In genomic region chr2:27303093-27304025, GRCh38 we compare ENCODE assay signal across 8 cellular contexts. TPM values are rescaled to one million over a fixed set of nuclear protein-coding genes. Genes with fewer than 3 reads are reported as not detected.
DNase-seq lines count a peak whose midpoint lies in the region; ATAC-seq, FAIRE-seq and TF ChIP-seq lines count a peak whose summit lies in the region.

No MANE protein-coding gene starts in this region.

- H3K9me3 ChIP-seq in SK-N-SH (no peaks in the 10 kb centered on the region), K562 (replicated peaks; ENCODE audit: control insufficient read depth, insufficient read depth, low read depth, low read length) (no peaks in the 10 kb centered on the region), small intestine (ENCODE audit: control insufficient read depth, low read depth) (no peaks in the 10 kb centered on the region)

- FAIRE-seq in K562 (lab: Jason Lieb, UNC), result peak; percentile 87
- FAIRE-seq in small intestine (lab: Jason Lieb, UNC), result peak; percentile 5

- H3K79me2 ChIP-seq in SK-N-SH (ENCODE audit: insufficient read depth) (no peaks in the 10 kb centered on the region), K562 (ENCODE audit: control insufficient read depth, insufficient read depth, low read length) (no peaks in the 10 kb centered on the region)

- DNase-seq in 8988T (peak; percentile 67), NCI-H1417 treated with DMSO at 0.1 percent for 48 hours (lab: John Stamatoyannopoulos, UW) (peak; percentile 33), SK-N-SH (peak; percentile 85), K562 (ENCODE audit: extremely low read depth in 1 of 4, low spot score in 3 of 4) (peak; percentile 69 to 82 (median 75)), iPS-NIHi11 (ENCODE audit: low spot score) (peak; percentile 67), small intestine (peak; percentile 82)

- no peaks in the 10 kb centered on the region for H3K36me3 ChIP-seq in SK-N-SH (replicated peaks in 1 of 2; ENCODE audit: control insufficient read depth in 1 of 2, insufficient read depth in 2 of 2, low read length in 1 of 2)
- H3K36me3 ChIP-seq in K562 (ENCODE audit: control insufficient read depth, insufficient read depth, low read length), result peaks cover 3% of the 10 kb centered on the region; the same call in 1 of the 3 replicates
- no peaks in the 10 kb centered on the region for H3K36me3 ChIP-seq in small intestine (ENCODE audit: control insufficient read depth in 2 of 2, insufficient read depth in 2 of 2, low read length in 2 of 2)

- H3K27ac ChIP-seq in SK-N-SH (ENCODE audit: low read depth in 2 of 2, low read length in 1 of 2) (no peak overlapping the region), K562 (ENCODE audit: extremely low read depth, low read depth, low read length) (no peak overlapping the region), small intestine (ENCODE audit: low read depth in 1 of 2, low read length in 1 of 2) (no peak overlapping the region)

- TF ChIP-seq CTCF in SK-N-SH (IDR thresholded peaks at IDR 0.05) (peak; percentile 99), K562 (IDR thresholded peaks at IDR 0.05 in 2 of 3, conservative IDR thresholded peaks at IDR 0.05 in 1 of 3; ENCODE audit: insufficient read depth in 2 of 3, low read depth in 1 of 3, low read length in 3 of 3) (peak; percentile 80 to 93 (median 85))

- peak overlapping the region; percentile 77 for H2AFZ ChIP-seq in SK-N-SH (ENCODE audit: low read depth)
- peak overlapping the region; percentile 82 for H2AFZ ChIP-seq in K562 (ENCODE audit: low read depth, low read length)

- H3K4me3 ChIP-seq in GM08714 (ENCODE audit: low read length), result peak overlapping the region; percentile 24; the same call in 1 of the 2 replicates
- H3K4me3 ChIP-seq in SK-N-SH (ENCODE audit: low read depth in 2 of 2, low read length in 1 of 2), result peak overlapping the region in 1 of 2 experiments; percentile 24; a peak in 1 of 4 replicates
- peak overlapping the region; percentile 26 for H3K4me3 ChIP-seq in K562
- peak overlapping the region in 1 of 2 donors; percentile 20 for H3K4me3 ChIP-seq in small intestine (ENCODE audit: low read depth in 1 of 2, low read length in 2 of 2)

- TF ChIP-seq EP300 in SK-N-SH (IDR thresholded peaks at IDR 0.05; ENCODE audit: borderline replicate concordance in 1 of 2, low read depth in 1 of 2, low read length in 1 of 2) (no peak), K562 (IDR thresholded peaks at IDR 0.05; ENCODE audit: low read length) (no peak)

- H3K4me1 ChIP-seq in SK-N-SH (ENCODE audit: control insufficient read depth in 1 of 2, insufficient read depth in 2 of 2, low read depth in 1 of 2, low read length in 1 of 2) (peaks cover 0 to 15% of the 10 kb centered on the region in 2 experiments; a peak in 1 of 4 replicates), K562 (replicated peaks in 1 of 2; ENCODE audit: control insufficient read depth in 2 of 2, insufficient read depth in 2 of 2, low read length in 2 of 2) (peaks cover 0 to 10% of the 10 kb centered on the region in 2 experiments; a peak in 3 of 5 replicates), small intestine (ENCODE audit: control insufficient read depth in 2 of 2, insufficient read depth in 1 of 2, low read depth in 1 of 2, low read length in 1 of 2) (peaks cover 0 to 2% of the 10 kb centered on the region in 2 donors)

- in situ Hi-C loops in K562 (cut with MboI), result no loop called here

- POLR2A ChIA-PET in SK-N-SH (lab: Yijun Ruan, JAX), result interaction anchor here (0.6 to 0.8 kb wide), 3 partner anchors 11 to 225 kb away, joined by 5 to 6 read pairs (median 5); no protein-coding TSS in a partner anchor
- POLR2A ChIA-PET in K562 (lab: Yijun Ruan, JAX), result interaction anchor here (0.6 to 1.7 kb wide), 9 partner anchors 10 to 525 kb away, joined by 3 to 9 read pairs (median 4); no protein-coding TSS in a partner anchor

- peaks cover 4% of the 10 kb centered on the region; the same call in 1 of the 2 replicates for H4K20me1 ChIP-seq in SK-N-SH (ENCODE audit: insufficient read depth)
- H4K20me1 ChIP-seq in K562 (replicated peaks; ENCODE audit: control insufficient read depth, insufficient read depth, low read length), result no peaks in the 10 kb centered on the region

- intact Hi-C loops in K562 (cut with micrococcal nuclease), result loop anchor here (1.0 to 5.0 kb wide), 4 partner anchors 53 to 379 kb away; partner anchors contain the start of genes EIF2B4 and SNX17

- CTCF ChIA-PET in SK-N-SH (lab: Yijun Ruan, JAX) (interaction anchor here (0.6 to 18.7 kb wide), 71 partner anchors 10 to 601 kb away, joined by 3 to 284 read pairs (median 4); partner anchors contain the start of genes ABHD1, DNAJC5G, EIF2B4 and PREB), K562 (lab: Yijun Ruan, JAX; ENCODE audit: low intra/inter-chr PET ratio) (interaction anchor here (0.6 to 2.7 kb wide), 9 partner anchors 23 to 457 kb away, joined by 3 to 23 read pairs (median 7); partner anchors contain the start of gene KHK)

- 34% methylated on average over 25 of the region's 25 CpGs for WGBS in SK-N-SH (ENCODE audit: low lambda C conversion rate)
- WGBS in K562 (ENCODE audit: insufficient coverage, low coverage, missing lambda C conversion rate), result 7% methylated on average over 25 of the region's 25 CpGs
- 13 to 24% (median 18%) methylated on average over 25 of the region's 25 CpGs for WGBS in small intestine, 3 donors

- no peak for TF ChIP-seq POLR2A in K562 (conservative IDR thresholded peaks at IDR 0.05)

- no peaks in the 10 kb centered on the region for H3K9me2 ChIP-seq in SK-N-SH

- H3F3A ChIP-seq in SK-N-SH (replicated peaks; ENCODE audit: insufficient read depth), result peaks cover 4% of the 10 kb centered on the region

- BruUV-seq in K562 (replicated peaks; lab: Mats Ljungman, UMichigan), result no TSS peak

- no peaks in the 10 kb centered on the region for H3K9me1 ChIP-seq in K562 (ENCODE audit: control insufficient read depth, insufficient read depth, low read length)

- ATAC-seq in K562 (peak; percentile 87), HG02642 (IDR thresholded peaks at IDR 0.05; ENCODE audit: poor library complexity, unreplicated experiment) (no peak)

- H3K27me3 ChIP-seq in SK-N-SH (ENCODE audit: insufficient read depth) (peaks cover 15% of the 10 kb centered on the region; the same call in 1 of the 2 replicates), K562 (ENCODE audit: control insufficient read depth in 2 of 2, insufficient read depth in 2 of 2, low read length in 2 of 2) (no peaks in the 10 kb centered on the region), small intestine (ENCODE audit: control insufficient read depth in 2 of 2, insufficient read depth in 2 of 2, low read length in 2 of 2) (peaks cover 6 to 14% of the 10 kb centered on the region in 2 donors)

- TF ChIP-seq RAD21 in SK-N-SH (IDR thresholded peaks at IDR 0.05; ENCODE audit: low read length), result peak; percentile 79
- TF ChIP-seq RAD21 in K562 (CRISPR knock-in tag; conservative IDR thresholded peaks at IDR 0.05 in 1 of 2, IDR thresholded peaks at IDR 0.05 in 1 of 2), result peak; percentile 80 to 85

- H3K4me2 ChIP-seq in SK-N-SH (peak overlapping the region; percentile 50; the same call in 1 of the 2 replicates), K562 (ENCODE audit: insufficient read depth, low read length) (peak overlapping the region; percentile 62)

- no peak overlapping the region for H3K9ac ChIP-seq in SK-N-SH
- H3K9ac ChIP-seq in K562 (ENCODE audit: insufficient read depth in 1 of 2, low read depth in 2 of 2, low read length in 2 of 2), result peak overlapping the region in 1 of 2 experiments; percentile 74; a peak in 1 of 4 replicates

RNA-seq across cellular contexts. Expression of gene UCN, which starts 4.9 kb away (rescaled TPM):
- polyA plus RNA-seq in SK-N-SH (2012; rRNA removed) (2.8 and 2.9 TPM in 2 replicates), K562 (2011; rRNA removed) (0.43 and 0.53 TPM in 2 replicates), K562 (2014; fragmentation: Illumina TruSeq; extraction: Trizol) (0.30 and 0.39 TPM in 2 replicates), K562 (2014; fragmentation: Nextera tagmentation; extraction: Ambion mirVana) (under 1 TPM; 0.10 to 0.28 TPM), K562 (2014; rRNA removed) (0.96 and 1.5 TPM in 2 replicates), small intestine (1 to 10 TPM in 2 of 3 donors, under 1 TPM in 1; 0.76 to 8.9 (median 1.8) TPM)
- 0.66 and 0.90 TPM in 2 replicates for polyA plus RNA-seq in SK-N-SH (2012; cell fraction: cytosol; rRNA removed)
- 21.6 and 37.2 TPM in 2 replicates for polyA plus RNA-seq in SK-N-SH (2012; cell fraction: nucleus; rRNA removed)
- 2.2 and 3.1 TPM in 2 replicates for total RNA-seq in K562 (2011; cell fraction: chromatin; rRNA removed; ENCODE audit: low replicate concordance)
- 5.2 and 5.7 TPM in 2 replicates for total RNA-seq in K562 (2011; cell fraction: nucleolus; rRNA removed)
- total RNA-seq in K562 (2011; cell fraction: nucleoplasm; rRNA removed), result 1.5 and 2.2 TPM in 2 replicates
- total RNA-seq in K562 (2014; rRNA removed) (2.7 and 2.8 TPM in 2 replicates), K562 (2014; rRNA removed; fragmentation: Illumina TruSeq; extraction: Trizol) (0.25 TPM in 1 of 2 replicates, not detected in the other), K562 (2015; rRNA removed; fragmentation: Illumina TruSeq; extraction: Trizol) (0.64 and 0.65 TPM in 2 replicates), K562 (2021) (2.2 and 2.6 TPM in 2 replicates)
- 0.53 and 3.9 TPM in 2 replicates for polyA plus RNA-seq in K562 (2011; cell fraction: cytosol; rRNA removed)
- 3.2 and 7.5 TPM in 2 replicates for polyA plus RNA-seq in K562 (2011; cell fraction: nucleus; rRNA removed)
- polyA plus RNA-seq in K562 (2012), result 1.1 and 5.5 TPM in 2 replicates
- polyA minus RNA-seq in K562 (2011; rRNA and poly(A)+ RNA removed), result not detected in 2 replicates
- 1.1 TPM in 1 of 2 replicates, not detected in the other for polyA minus RNA-seq in K562 (2011; cell fraction: cytosol; rRNA and poly(A)+ RNA removed)
- polyA minus RNA-seq in K562 (2011; cell fraction: nucleus; rRNA and poly(A)+ RNA removed), result 0.89 and 1.8 TPM in 2 replicates

RNA-seq across cellular contexts. Expression of gene MPV17, which starts 19.5 kb away (rescaled TPM):
- polyA plus RNA-seq in SK-N-SH (2012; rRNA removed) (255 and 265 TPM in 2 replicates), K562 (2011; rRNA removed) (140 and 144 TPM in 2 replicates), K562 (2014; fragmentation: Illumina TruSeq; extraction: Trizol) (107 and 134 TPM in 2 replicates), K562 (2014; fragmentation: Nextera tagmentation; extraction: Ambion mirVana) (10 to 100 TPM; 69.8 to 81.8 TPM), K562 (2014; rRNA removed) (65.3 and 67.2 TPM in 2 replicates), small intestine (10 to 100 TPM; 27.3 to 60.4 (median 50.8) TPM)
- polyA plus RNA-seq in SK-N-SH (2012; cell fraction: cytosol; rRNA removed), result 202 and 227 TPM in 2 replicates
- polyA plus RNA-seq in SK-N-SH (2012; cell fraction: nucleus; rRNA removed), result 276 and 373 TPM in 2 replicates
- total RNA-seq in K562 (2011; cell fraction: chromatin; rRNA removed; ENCODE audit: low replicate concordance), result 288 and 498 TPM in 2 replicates
- total RNA-seq in K562 (2011; cell fraction: nucleolus; rRNA removed), result 229 and 251 TPM in 2 replicates
- 296 and 427 TPM in 2 replicates for total RNA-seq in K562 (2011; cell fraction: nucleoplasm; rRNA removed)
- total RNA-seq in K562 (2014; rRNA removed) (54.7 and 74.5 TPM in 2 replicates), K562 (2014; rRNA removed; fragmentation: Illumina TruSeq; extraction: Trizol) (60.4 and 69.2 TPM in 2 replicates), K562 (2015; rRNA removed; fragmentation: Illumina TruSeq; extraction: Trizol) (70.2 and 70.9 TPM in 2 replicates), K562 (2021) (66.8 and 71.2 TPM in 2 replicates)
- polyA plus RNA-seq in K562 (2011; cell fraction: cytosol; rRNA removed), result 190 and 249 TPM in 2 replicates
- 280 and 330 TPM in 2 replicates for polyA plus RNA-seq in K562 (2011; cell fraction: nucleus; rRNA removed)
- 99.4 and 107 TPM in 2 replicates for polyA plus RNA-seq in K562 (2012)
- 141 and 162 TPM in 2 replicates for polyA minus RNA-seq in K562 (2011; rRNA and poly(A)+ RNA removed)
- polyA minus RNA-seq in K562 (2011; cell fraction: cytosol; rRNA and poly(A)+ RNA removed), result 56.1 and 78.0 TPM in 2 replicates
- polyA minus RNA-seq in K562 (2011; cell fraction: nucleus; rRNA and poly(A)+ RNA removed), result 58.2 and 79.0 TPM in 2 replicates

RNA-seq across cellular contexts. Expression of gene TRIM54, which starts 21.1 kb away (rescaled TPM):
- 0.28 and 0.36 TPM in 2 replicates for polyA plus RNA-seq in SK-N-SH (2012; rRNA removed)
- 0.13 and 0.22 TPM in 2 replicates for polyA plus RNA-seq in SK-N-SH (2012; cell fraction: cytosol; rRNA removed)
- polyA plus RNA-seq in SK-N-SH (2012; cell fraction: nucleus; rRNA removed), result 0.63 and 0.81 TPM in 2 replicates
- total RNA-seq in K562 (2011; cell fraction: chromatin; rRNA removed; ENCODE audit: low replicate concordance), result 0.32 TPM in 1 of 2 replicates, not detected in the other
- total RNA-seq in K562 (2011; cell fraction: nucleolus; rRNA removed), result not detected in 2 replicates
- not detected in 2 replicates for total RNA-seq in K562 (2011; cell fraction: nucleoplasm; rRNA removed)
- not detected in 2 replicates for total RNA-seq in K562 (2014; rRNA removed)
- total RNA-seq in K562 (2014; rRNA removed; fragmentation: Illumina TruSeq; extraction: Trizol), result not detected in 2 replicates
- not detected in 2 replicates for total RNA-seq in K562 (2015; rRNA removed; fragmentation: Illumina TruSeq; extraction: Trizol)
- not detected in 2 replicates for total RNA-seq in K562 (2021)
- polyA plus RNA-seq in K562 (2011; rRNA removed), result not detected in 2 replicates
- not detected in 2 replicates for polyA plus RNA-seq in K562 (2011; cell fraction: cytosol; rRNA removed)
- 0.08 TPM in 1 of 2 replicates, not detected in the other for polyA plus RNA-seq in K562 (2011; cell fraction: nucleus; rRNA removed)
- 0.08 TPM in 1 of 2 replicates, not detected in the other for polyA plus RNA-seq in K562 (2012)
- not detected in 2 replicates for polyA plus RNA-seq in K562 (2014; fragmentation: Illumina TruSeq; extraction: Trizol)
- polyA plus RNA-seq in K562 (2014; fragmentation: Nextera tagmentation; extraction: Ambion mirVana), result not detected
- polyA plus RNA-seq in K562 (2014; rRNA removed), result not detected in 2 replicates
- polyA minus RNA-seq in K562 (2011; rRNA and poly(A)+ RNA removed), result not detected in 2 replicates
- polyA minus RNA-seq in K562 (2011; cell fraction: cytosol; rRNA and poly(A)+ RNA removed), result not detected in 2 replicates
- polyA minus RNA-seq in K562 (2011; cell fraction: nucleus; rRNA and poly(A)+ RNA removed), result not detected in 2 replicates
- polyA plus RNA-seq in small intestine, result 1 to 10 TPM; 1.3 to 5.4 (median 2.4) TPM

RNA-seq across cellular contexts. Expression of gene DNAJC5G, which starts 28.1 kb away (rescaled TPM):
- polyA plus RNA-seq in SK-N-SH (2012; rRNA removed), result 0.18 TPM in 1 of 2 replicates, not detected in the other
- not detected in 2 replicates for polyA plus RNA-seq in SK-N-SH (2012; cell fraction: cytosol; rRNA removed)
- 0.11 and 0.13 TPM in 2 replicates for polyA plus RNA-seq in SK-N-SH (2012; cell fraction: nucleus; rRNA removed)
- total RNA-seq in K562 (2011; cell fraction: chromatin; rRNA removed; ENCODE audit: low replicate concordance), result 0.35 TPM in 1 of 2 replicates, not detected in the other
- total RNA-seq in K562 (2011; cell fraction: nucleolus; rRNA removed), result not detected in 2 replicates
- not detected in 2 replicates for total RNA-seq in K562 (2011; cell fraction: nucleoplasm; rRNA removed)
- not detected in 2 replicates for total RNA-seq in K562 (2014; rRNA removed)
- not detected in 2 replicates for total RNA-seq in K562 (2014; rRNA removed; fragmentation: Illumina TruSeq; extraction: Trizol)
- not detected in 2 replicates for total RNA-seq in K562 (2015; rRNA removed; fragmentation: Illumina TruSeq; extraction: Trizol)
- not detected in 2 replicates for total RNA-seq in K562 (2021)
- polyA plus RNA-seq in K562 (2011; rRNA removed), result not detected in 2 replicates
- polyA plus RNA-seq in K562 (2011; cell fraction: cytosol; rRNA removed), result not detected in 2 replicates
- 0.15 and 0.37 TPM in 2 replicates for polyA plus RNA-seq in K562 (2011; cell fraction: nucleus; rRNA removed)
- polyA plus RNA-seq in K562 (2012), result 0.08 TPM in 1 of 2 replicates, not detected in the other
- not detected in 2 replicates for polyA plus RNA-seq in K562 (2014; fragmentation: Illumina TruSeq; extraction: Trizol)
- not detected for polyA plus RNA-seq in K562 (2014; fragmentation: Nextera tagmentation; extraction: Ambion mirVana)
- polyA plus RNA-seq in K562 (2014; rRNA removed), result 0.43 TPM in 1 of 2 replicates, not detected in the other
- not detected in 2 replicates for polyA minus RNA-seq in K562 (2011; rRNA and poly(A)+ RNA removed)
- polyA minus RNA-seq in K562 (2011; cell fraction: cytosol; rRNA and poly(A)+ RNA removed), result not detected in 2 replicates
- not detected in 2 replicates for polyA minus RNA-seq in K562 (2011; cell fraction: nucleus; rRNA and poly(A)+ RNA removed)
- not detected for polyA plus RNA-seq in small intestine

RNA-seq across cellular contexts. Expression of gene SLC30A3, which starts 40.5 kb away (rescaled TPM):
- polyA plus RNA-seq in SK-N-SH (2012; rRNA removed) (0.68 and 1.1 TPM in 2 replicates), K562 (2011; rRNA removed) (1.2 and 3.1 TPM in 2 replicates), K562 (2014; fragmentation: Illumina TruSeq; extraction: Trizol) (1.1 and 2.2 TPM in 2 replicates), K562 (2014; fragmentation: Nextera tagmentation; extraction: Ambion mirVana) (under 1 TPM in 1 of 2 experiments, not detected in 1; 0.03 TPM), K562 (2014; rRNA removed) (2.3 and 2.7 TPM in 2 replicates), small intestine (under 1 TPM in 1 of 3 donors, not detected in 2; 0.04 TPM)
- polyA plus RNA-seq in SK-N-SH (2012; cell fraction: cytosol; rRNA removed), result 0.36 and 0.41 TPM in 2 replicates
- 1.4 and 1.5 TPM in 2 replicates for polyA plus RNA-seq in SK-N-SH (2012; cell fraction: nucleus; rRNA removed)
- total RNA-seq in K562 (2011; cell fraction: chromatin; rRNA removed; ENCODE audit: low replicate concordance), result 4.4 and 10.5 TPM in 2 replicates
- 4.5 and 6.7 TPM in 2 replicates for total RNA-seq in K562 (2011; cell fraction: nucleolus; rRNA removed)
- 6.2 and 8.4 TPM in 2 replicates for total RNA-seq in K562 (2011; cell fraction: nucleoplasm; rRNA removed)
- total RNA-seq in K562 (2014; rRNA removed) (0.68 and 2.4 TPM in 2 replicates), K562 (2014; rRNA removed; fragmentation: Illumina TruSeq; extraction: Trizol) (0.10 and 0.36 TPM in 2 replicates), K562 (2015; rRNA removed; fragmentation: Illumina TruSeq; extraction: Trizol) (0.41 and 0.58 TPM in 2 replicates), K562 (2021) (2.0 and 2.2 TPM in 2 replicates)
- 5.3 and 8.9 TPM in 2 replicates for polyA plus RNA-seq in K562 (2011; cell fraction: cytosol; rRNA removed)
- 12.9 and 17.5 TPM in 2 replicates for polyA plus RNA-seq in K562 (2011; cell fraction: nucleus; rRNA removed)
- 1.6 and 2.0 TPM in 2 replicates for polyA plus RNA-seq in K562 (2012)
- polyA minus RNA-seq in K562 (2011; rRNA and poly(A)+ RNA removed), result 1.2 and 1.4 TPM in 2 replicates
- 2.7 and 3.5 TPM in 2 replicates for polyA minus RNA-seq in K562 (2011; cell fraction: cytosol; rRNA and poly(A)+ RNA removed)
- 1.9 and 2.3 TPM in 2 replicates for polyA minus RNA-seq in K562 (2011; cell fraction: nucleus; rRNA and poly(A)+ RNA removed)

Comparison
In these comparisons a context has a peak if more than half of its experiments do, and no peak if none do; other contexts are left out.
1. DNase-seq: peak in every context shown above with its lines; median percentile 85 in SK-N-SH; 82 in small intestine; 75 in K562; 67 in 8988T; 67 in iPS-NIHi11; 33 in NCI-H1417 treated with DMSO at 0.1 percent for 48 hours.